Comparison of ENCODE assay signal across 19 cellular contexts in genomic region chr11:60204922-60205321, GRCh38. TPM values are rescaled to one million over a fixed set of nuclear protein-coding genes. Genes with fewer than 3 reads are reported as not detected.
DNase-seq lines count a peak whose midpoint lies in the region; ATAC-seq and TF ChIP-seq lines count a peak whose summit lies in the region.
"Had no signal": no experiment of that assay in that cellular context is flagged by ENCODE, and none has a peak within 500 bp of the region (broad histone marks: within the 10 kb centered on the region; RNA-seq: fewer than 3 reads in every experiment).

No MANE protein-coding gene starts in this region.

- no peaks in the 10 kb centered on the region for H3K4me1 ChIP-seq in body of pancreas
- H3K4me1 ChIP-seq: breast epithelium, heart right ventricle, suprapubic skin had no signal

- H3K27ac ChIP-seq in body of pancreas: no peak overlapping the region
- H3K27ac ChIP-seq: breast epithelium, heart right ventricle, neutrophil, suprapubic skin had no signal

- H3K9me3 Mint-ChIP-seq in dendritic cell treated with granulocyte-macrophage colony-stimulating factor and Interleukin-4, amounts not matched to agents 40 ng/mL and 50 ng/mL, for 4 days: no peaks in the 10 kb centered on the region
- peaks cover 4% of the 10 kb centered on the region for H3K9me3 Mint-ChIP-seq in activated CD8-positive, alpha-beta T cell treated with anti-CD3 and anti-CD28 coated beads, Interleukin-2, amount 10 ng/mL, durations not matched to agents 7 days and 5 days (ENCODE audit: insufficient read depth)

- peak overlapping the region; percentile 64 for H3K27ac Mint-ChIP-seq in dendritic cell treated with granulocyte-macrophage colony-stimulating factor and Interleukin-4, amounts not matched to agents 40 ng/mL and 50 ng/mL, for 4 days
- H3K27ac Mint-ChIP-seq in activated CD8-positive, alpha-beta T cell treated with anti-CD3 and anti-CD28 coated beads, Interleukin-2, amount 10 ng/mL, durations not matched to agents 7 days and 5 days: no peak overlapping the region
- H3K27ac Mint-ChIP-seq: activated naive CD4-positive, alpha-beta T cell treated with anti-CD3 and anti-CD28 coated beads, Interleukin-2, amount 10 ng/mL, durations not matched to agents 7 days and 5 days; T-cell had no signal

- intact Hi-C loops in dendritic cell treated with granulocyte-macrophage colony-stimulating factor and Interleukin-4, amounts not matched to agents 40 ng/mL and 50 ng/mL, for 4 days (cut with micrococcal nuclease): loop anchor here (5.0 kb wide), 1 partner anchor 88 kb away; no protein-coding TSS in a partner anchor
- intact Hi-C loops in body of pancreas (cut with DNase I): no loop called here

- ATAC-seq in GM18517 (IDR thresholded peaks at IDR 0.05; ENCODE audit: unreplicated experiment) (peak; percentile 63), HG02610 (IDR thresholded peaks at IDR 0.05; ENCODE audit: unreplicated experiment) (peak; percentile 58), body of pancreas (no peak)
- no peak for ATAC-seq in activated CD8-positive, alpha-beta T cell treated with anti-CD3 and anti-CD28 coated beads, Interleukin-2, amount 10 ng/mL, durations not matched to agents 7 days and 5 days
- ATAC-seq: heart right ventricle, right cardiac atrium, T-cell had no signal

- CTCF ChIA-PET in activated CD8-positive, alpha-beta T cell treated with anti-CD3 and anti-CD28 coated beads, Interleukin-2, amount 10 ng/mL, durations not matched to agents 7 days and 5 days (lab: Charles Lee): no interaction called here

- H3K36me3 Mint-ChIP-seq in dendritic cell treated with granulocyte-macrophage colony-stimulating factor and Interleukin-4, amounts not matched to agents 40 ng/mL and 50 ng/mL, for 4 days (ENCODE audit: low read depth): peaks cover 78% of the 10 kb centered on the region
- no peaks in the 10 kb centered on the region for H3K36me3 Mint-ChIP-seq in activated CD8-positive, alpha-beta T cell treated with anti-CD3 and anti-CD28 coated beads, Interleukin-2, amount 10 ng/mL, durations not matched to agents 7 days and 5 days (ENCODE audit: low read depth)
- H3K36me3 Mint-ChIP-seq: activated naive CD4-positive, alpha-beta T cell treated with anti-CD3 and anti-CD28 coated beads, Interleukin-2, amount 10 ng/mL, durations not matched to agents 7 days and 5 days; T-cell had no signal

- no peaks in the 10 kb centered on the region for H3K36me3 ChIP-seq in body of pancreas (replicated peaks in 1 of 2; ENCODE audit: insufficient read depth in 1 of 2, low read depth in 2 of 2)
- H3K36me3 ChIP-seq: breast epithelium, heart right ventricle, neutrophil, suprapubic skin had no signal

- H3K27me3 Mint-ChIP-seq in dendritic cell treated with granulocyte-macrophage colony-stimulating factor and Interleukin-4, amounts not matched to agents 40 ng/mL and 50 ng/mL, for 4 days: no peaks in the 10 kb centered on the region
- peaks cover 5% of the 10 kb centered on the region for H3K27me3 Mint-ChIP-seq in activated CD8-positive, alpha-beta T cell treated with anti-CD3 and anti-CD28 coated beads, Interleukin-2, amount 10 ng/mL, durations not matched to agents 7 days and 5 days (ENCODE audit: low read depth)
- H3K27me3 Mint-ChIP-seq: activated naive CD4-positive, alpha-beta T cell treated with anti-CD3 and anti-CD28 coated beads, Interleukin-2, amount 10 ng/mL, durations not matched to agents 7 days and 5 days had no signal

- POLR2A ChIA-PET in activated CD8-positive, alpha-beta T cell treated with anti-CD3 and anti-CD28 coated beads, Interleukin-2, amount 10 ng/mL, durations not matched to agents 7 days and 5 days (lab: Charles Lee): no interaction called here

- WGBS in body of pancreas, 2 donors: 75 to 84% methylated on average over 4 of the region's 4 CpGs

- TF ChIP-seq CTCF in NB4 (IDR thresholded peaks at IDR 0.05; ENCODE audit: low read depth, low read length) (no peak), body of pancreas (IDR thresholded peaks at IDR 0.05) (no peak)

- DNase-seq in NB4 (ENCODE audit: low read depth) (peak; percentile 45), body of pancreas (no peak), NCI-H146 (lab: John Stamatoyannopoulos, UW) (no peak), mucosa of gallbladder (ENCODE audit: low spot score) (no peak)
- no peak for DNase-seq in activated CD8-positive, alpha-beta T cell treated with anti-CD3 and anti-CD28 coated beads, Interleukin-2, amount 10 ng/mL, durations not matched to agents 7 days and 5 days
- DNase-seq: activated naive CD4-positive, alpha-beta T cell treated with anti-CD3 and anti-CD28 coated beads, Interleukin-2, amount 10 ng/mL, durations not matched to agents 7 days and 5 days; heart right ventricle; NCI-H187 treated with DMSO at 0.1 percent for 48 hours; NCI-H510A; right cardiac atrium; T-cell had no signal

- H3K27me3 ChIP-seq in body of pancreas: no peaks in the 10 kb centered on the region
- H3K27me3 ChIP-seq: breast epithelium, heart right ventricle, neutrophil, suprapubic skin had no signal

- no peak overlapping the region for H3K4me3 Mint-ChIP-seq in dendritic cell treated with granulocyte-macrophage colony-stimulating factor and Interleukin-4, amounts not matched to agents 40 ng/mL and 50 ng/mL, for 4 days
- H3K4me3 Mint-ChIP-seq in activated CD8-positive, alpha-beta T cell treated with anti-CD3 and anti-CD28 coated beads, Interleukin-2, amount 10 ng/mL, durations not matched to agents 7 days and 5 days: no peak overlapping the region
- H3K4me3 Mint-ChIP-seq: activated naive CD4-positive, alpha-beta T cell treated with anti-CD3 and anti-CD28 coated beads, Interleukin-2, amount 10 ng/mL, durations not matched to agents 7 days and 5 days; T-cell had no signal

- TF ChIP-seq POLR2A in NB4 (IDR thresholded peaks at IDR 0.05; ENCODE audit: extremely low read depth, insufficient read length): no peak
- TF ChIP-seq POLR2A in body of pancreas (IDR thresholded peaks at IDR 0.05): no peak

- peaks cover 37% of the 10 kb centered on the region for H3K4me1 Mint-ChIP-seq in dendritic cell treated with granulocyte-macrophage colony-stimulating factor and Interleukin-4, amounts not matched to agents 40 ng/mL and 50 ng/mL, for 4 days (ENCODE audit: low read depth)
- H3K4me1 Mint-ChIP-seq in activated CD8-positive, alpha-beta T cell treated with anti-CD3 and anti-CD28 coated beads, Interleukin-2, amount 10 ng/mL, durations not matched to agents 7 days and 5 days (ENCODE audit: low read depth): no peaks in the 10 kb centered on the region
- H3K4me1 Mint-ChIP-seq: activated naive CD4-positive, alpha-beta T cell treated with anti-CD3 and anti-CD28 coated beads, Interleukin-2, amount 10 ng/mL, durations not matched to agents 7 days and 5 days; T-cell had no signal

- H3K9me3 ChIP-seq in body of pancreas: no peaks in the 10 kb centered on the region
- H3K9me3 ChIP-seq: breast epithelium, neutrophil, suprapubic skin had no signal

- H3K4me3 ChIP-seq in NB4 (ENCODE audit: low read depth, low read length) (no peak overlapping the region), body of pancreas (no peak overlapping the region)
- H3K4me3 ChIP-seq: breast epithelium, heart right ventricle, suprapubic skin had no signal

RNA-seq across cellular contexts. Expression of gene MS4A6A, which starts 22.0 kb away (rescaled TPM):
- total RNA-seq in body of pancreas (10 to 100 TPM in 1 of 2 donors, 1 to 10 TPM in 1; 5.9 to 24.9 TPM), mucosa of gallbladder (95.1 TPM)
- total RNA-seq in activated CD8-positive, alpha-beta T cell treated with anti-CD3 and anti-CD28 coated beads, Interleukin-2, amount 10 ng/mL, durations not matched to agents 7 days and 5 days: not detected
- total RNA-seq: fibroblast of lung had no signal

RNA-seq across cellular contexts. Expression of gene MS4A4E, which starts 38.0 kb away (rescaled TPM):
- total RNA-seq in body of pancreas (not detected), mucosa of gallbladder (3.5 TPM)
- not detected for total RNA-seq in activated CD8-positive, alpha-beta T cell treated with anti-CD3 and anti-CD28 coated beads, Interleukin-2, amount 10 ng/mL, durations not matched to agents 7 days and 5 days
- total RNA-seq: fibroblast of lung, kidney epithelial cell had no signal

Comparison
In these comparisons a context has a peak if more than half of its experiments do, and no peak if none do; other contexts are left out.
1. ATAC-seq: peak in GM18517 (single experiment) and HG02610 (single experiment); none in body of pancreas (single experiment) and activated CD8-positive, alpha-beta T cell treated with anti-CD3 and anti-CD28 coated beads, Interleukin-2, amount 10 ng/mL, durations not matched to agents 7 days and 5 days (single experiment).
2. RNA of gene MS4A6A, which starts 22.0 kb away (total RNA-seq): 95.1 TPM in mucosa of gallbladder (single experiment) and 5.9 to 24.9 TPM in body of pancreas; not detected in activated CD8-positive, alpha-beta T cell treated with anti-CD3 and anti-CD28 coated beads, Interleukin-2, amount 10 ng/mL, durations not matched to agents 7 days and 5 days; every median in the first group is over 4 times any median in the second.